In genomic region chr5:159510282-159510681, GRCh38 we compare ENCODE assay signal across 9 cellular contexts.
A peak's percentile ranks its signal among the peaks of the same experiment; 100 is the strongest.
DNase-seq lines count a peak whose midpoint lies in the region; ATAC-seq and TF ChIP-seq lines count a peak whose summit lies in the region.
"Had no signal": no experiment of that assay in that cellular context is flagged by ENCODE, and none has a peak within 500 bp of the region (broad histone marks: within the 10 kb centered on the region; RNA-seq: fewer than 3 reads in every experiment).

No MANE protein-coding gene starts in this region.

- intact Hi-C loops in left lung (cut with DNase I): no loop called here

- H3K36me3 ChIP-seq in left lung: no peaks in the 10 kb centered on the region
- H3K36me3 ChIP-seq in upper lobe of left lung: no peaks in the 10 kb centered on the region

- no peaks in the 10 kb centered on the region for H3K27me3 ChIP-seq in left lung
- H3K27me3 ChIP-seq in upper lobe of left lung: no peaks in the 10 kb centered on the region

- H3K27ac ChIP-seq in left lung (no peak overlapping the region), upper lobe of left lung (peak overlapping the region in 2 of 4 donors; percentile 0 to 20)
- H3K27ac ChIP-seq: 22Rv1 had no signal

- TF ChIP-seq POLR2A in upper lobe of left lung (IDR thresholded peaks at IDR 0.05): no peak

- peak; percentile 76 for ATAC-seq in left lung
- peak; percentile 84 for ATAC-seq in upper lobe of left lung (ENCODE audit: low FRiP score in 2 of 2)
- no peak for ATAC-seq in HG02588 (IDR thresholded peaks at IDR 0.05; ENCODE audit: unreplicated experiment)

- DNase-seq in DMS53 (lab: John Stamatoyannopoulos, UW) (peak; percentile 56), DMS53 treated with DMSO at 0.1 percent for 48 hours (lab: John Stamatoyannopoulos, UW; ENCODE audit: unreplicated experiment) (no peak), ecto neural progenitor cell (ENCODE audit: low spot score) (peak; percentile 90), left lung (peak; percentile 44 to 68), upper lobe of left lung (peak; percentile 19 to 68), hypothalamus (lab: John Stamatoyannopoulos, UW) (no peak)
- no peak for DNase-seq in stimulated activated naive CD4-positive, alpha-beta T cell treated with Interleukin-2 at 50 U/mL for 16 hours (lab: John Stamatoyannopoulos, UW)

- H3K9me3 ChIP-seq in left lung (no peaks in the 10 kb centered on the region), upper lobe of left lung (no peaks in the 10 kb centered on the region)

- no peak for TF ChIP-seq CTCF in left lung (IDR thresholded peaks at IDR 0.05)
- TF ChIP-seq CTCF in upper lobe of left lung (IDR thresholded peaks at IDR 0.05): no peak

- no peak for TF ChIP-seq EP300 in upper lobe of left lung (IDR thresholded peaks at IDR 0.05)

- peaks cover 0 to 8% of the 10 kb centered on the region in 2 donors for H3K4me1 ChIP-seq in left lung
- H3K4me1 ChIP-seq in upper lobe of left lung: peaks cover 0 to 18% (median 7%) of the 10 kb centered on the region in 4 donors

- H3K4me3 ChIP-seq in left lung: no peak overlapping the region
- H3K4me3 ChIP-seq in upper lobe of left lung: no peak overlapping the region

- 63 to 82% methylated on average over 1 to 3 of the region's 3 CpGs for WGBS in upper lobe of left lung, 2 donors

Comparison
In these comparisons a context has a peak if more than half of its experiments do, and no peak if none do; other contexts are left out.
1. DNase-seq: peak in DMS53 (single experiment), ecto neural progenitor cell (single experiment), left lung (2 of 2) and upper lobe of left lung (2 of 2); none in DMS53 treated with DMSO at 0.1 percent for 48 hours (single experiment), hypothalamus (0 of 51) and stimulated activated naive CD4-positive, alpha-beta T cell treated with Interleukin-2 at 50 U/mL for 16 hours (single experiment).